In the genomic region with DNA sequence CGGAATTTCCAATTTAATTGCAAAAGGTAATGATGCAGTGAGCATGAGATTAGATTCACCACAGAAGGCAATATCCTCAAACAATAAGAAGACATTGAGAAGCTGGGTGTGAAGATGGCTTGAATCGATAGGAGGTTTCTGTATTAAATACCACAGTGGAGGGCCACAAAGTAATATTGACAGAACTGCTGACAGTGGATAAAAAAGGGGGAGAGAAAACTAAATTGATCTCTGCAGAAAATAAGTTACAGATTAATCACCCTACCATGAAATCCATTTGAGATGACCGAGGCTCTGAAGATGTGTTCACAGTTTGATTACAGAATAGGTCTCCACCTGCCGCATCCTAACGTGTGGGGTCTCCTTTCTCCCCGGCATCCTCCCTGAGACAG, we compare ENCODE assay signal across 9 cellular contexts.
"Had no signal": no experiment of that assay in that cellular context is flagged by ENCODE, and none has a peak within 500 bp of the region (broad histone marks: within the 10 kb centered on the region; RNA-seq: fewer than 3 reads in every experiment).

No MANE protein-coding gene starts in this region.

- H3K27me3 Mint-ChIP-seq: IgD-negative memory B cell had no signal

- H3K4me3 Mint-ChIP-seq: HFFc6 had no signal

- H2AFZ ChIP-seq: GM23248 had no signal

- ATAC-seq: HCT116 had no signal

- H3K9me3 ChIP-seq: HAP-1 had no signal

- H3K4me3 ChIP-seq: GM23248, HAP-1 had no signal

- H3K27ac ChIP-seq: GM23248, HL-60 had no signal

- H3K36me3 ChIP-seq: HAP-1 had no signal

- H3K27ac Mint-ChIP-seq: HFFc6 had no signal

- H3K9me3 Mint-ChIP-seq: HFFc6, IgD-negative memory B cell had no signal

- H3K9ac ChIP-seq: GM23248 had no signal

- DNase-seq: GM23248, GOT3, H7, HFFc6, KG1 had no signal

- H3K4me1 ChIP-seq: HAP-1 had no signal
